ENCODE assay signal across 9 cellular contexts in genomic region chr12:79174656-79175055, GRCh38.
A peak's percentile ranks its signal among the peaks of the same experiment; 100 is the strongest.
DNase-seq lines count a peak whose midpoint lies in the region; ATAC-seq and TF ChIP-seq lines count a peak whose summit lies in the region.
"Had no signal": no experiment of that assay in that cellular context is flagged by ENCODE, and none has a peak within 500 bp of the region (broad histone marks: within the 10 kb centered on the region; RNA-seq: fewer than 3 reads in every experiment).

No MANE protein-coding gene starts in this region.

- no peak for TF ChIP-seq EP300 in Ishikawa (IDR thresholded peaks at IDR 0.05; ENCODE audit: borderline replicate concordance)

- ATAC-seq in GM19467 (IDR thresholded peaks at IDR 0.05; ENCODE audit: unreplicated experiment) (peak; percentile 84), GM19455 (IDR thresholded peaks at IDR 0.05; ENCODE audit: unreplicated experiment) (no peak), T-cell (replicated peaks in 1 of 4) (no peak)

- no peak overlapping the region for H3K27ac ChIP-seq in osteoblast (ENCODE audit: low read depth, low read length)
- H3K27ac ChIP-seq: HL-60 had no signal

- no peaks in the 10 kb centered on the region for H3K27me3 Mint-ChIP-seq in T-cell

- DNase-seq in COLO829 (ENCODE audit: low spot score) = peak; percentile 31
- peak; percentile 26 to 75 for DNase-seq in T47D (ENCODE audit: low read depth in 1 of 2, low spot score in 1 of 2)
- DNase-seq in osteoblast (ENCODE audit: insufficient read length, low spot score, missing footprints) = no peak
- DNase-seq in T-cell = no peak
- DNase-seq in activated naive CD4-positive, alpha-beta T cell treated with Interleukin-2 at 50 U/mL for 16 hours = no peak

- POLR2A ChIA-PET in T-cell (lab: Charles Lee) = no interaction called here

- H3K4me1 Mint-ChIP-seq in T-cell = no peaks in the 10 kb centered on the region

- H3K79me2 ChIP-seq in osteoblast (ENCODE audit: insufficient read depth, low read length) = no peaks in the 10 kb centered on the region

- TF ChIP-seq CTCF in osteoblast (IDR thresholded peaks at IDR 0.05; ENCODE audit: extremely low read depth, low read depth, low read length) = peak; percentile 47

- TF ChIP-seq RAD21 in Ishikawa (IDR thresholded peaks at IDR 0.05; ENCODE audit: low read depth) = peak; percentile 61

- no peaks in the 10 kb centered on the region for H3K4me1 ChIP-seq in osteoblast (ENCODE audit: insufficient read depth, low read length)

- no peaks in the 10 kb centered on the region for H4K20me1 ChIP-seq in osteoblast (ENCODE audit: insufficient read depth, low read length)

- no peak overlapping the region for H3K4me3 Mint-ChIP-seq in T-cell

- H3K4me2 ChIP-seq in osteoblast (ENCODE audit: insufficient read depth, low read length) = no peak overlapping the region

- in situ Hi-C loops in T47D (cut with HindIII; ENCODE audit: low pct_unique_long_range_greater_than_20kb, low sequenced_read_pairs) = no loop called here

- H2AFZ ChIP-seq in osteoblast (ENCODE audit: low read length) = no peak overlapping the region

- H3K9me3 Mint-ChIP-seq in T-cell = peaks cover 3 to 14% (median 11%) of the 10 kb centered on the region in 3 donors

- H3K36me3 Mint-ChIP-seq in T-cell = no peaks in the 10 kb centered on the region

- no peaks in the 10 kb centered on the region for H3K36me3 ChIP-seq in osteoblast (ENCODE audit: insufficient read depth, low read length)

- CTCF ChIA-PET in T-cell (lab: Charles Lee) = no interaction called here

- no peak overlapping the region for H3K27ac Mint-ChIP-seq in T-cell

- H3K27me3 ChIP-seq in osteoblast (ENCODE audit: insufficient read depth, low read length) = no peaks in the 10 kb centered on the region

- no peaks in the 10 kb centered on the region for H3K9me3 ChIP-seq in osteoblast (ENCODE audit: low read depth, low read length)

- H3K4me3 ChIP-seq in osteoblast (ENCODE audit: insufficient read depth, low read length) = no peak overlapping the region

TF ChIP-seq in Ishikawa, 13 proteins besides CTCF, POLR2A, EP300 and RAD21:
- TF ChIP-seq TCF12 (IDR thresholded peaks at IDR 0.05; ENCODE audit: low read depth) (no peak), TEAD4 (IDR thresholded peaks at IDR 0.05) (no peak)

Comparison
In these comparisons a context has a peak if more than half of its experiments do, and no peak if none do; other contexts are left out.
1. DNase-seq: peak in COLO829 (single experiment) and T47D (2 of 2); none in osteoblast (single experiment), T-cell (0 of 34) and activated naive CD4-positive, alpha-beta T cell treated with Interleukin-2 at 50 U/mL for 16 hours (single experiment).